Comparison of ENCODE assay signal across 32 cellular contexts in the genomic region with DNA sequence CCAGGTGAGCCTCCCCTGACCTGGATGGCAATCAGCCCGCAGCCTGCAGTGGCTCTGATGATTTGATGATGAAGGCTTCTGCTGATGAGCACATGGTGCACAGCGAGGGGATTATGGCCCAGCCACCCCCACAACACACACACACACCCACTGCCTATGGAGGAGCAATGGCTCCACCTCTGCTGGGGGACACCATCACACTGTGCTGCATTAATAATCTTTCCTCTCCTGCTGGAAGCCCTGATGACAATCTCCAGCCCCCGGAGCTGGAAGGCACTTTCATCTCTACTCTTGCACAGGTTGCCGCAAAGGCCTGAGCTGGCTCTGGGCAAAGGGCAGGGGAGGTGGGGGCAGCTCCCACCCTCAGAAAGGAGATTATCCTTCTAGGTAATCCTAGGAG.
"Had no signal": no experiment of that assay in that cellular context is flagged by ENCODE, and none has a peak within 500 bp of the region (broad histone marks: within the 10 kb centered on the region; RNA-seq: fewer than 3 reads in every experiment).

No MANE protein-coding gene starts in this region.

- H3K27me3 ChIP-seq: gastroesophageal sphincter, heart left ventricle, hepatocyte, right atrium auricular region, suprapubic skin, transverse colon, upper lobe of right lung, uterus had no signal

- H3K27ac Mint-ChIP-seq: endodermal cell; memory B cell; mesothelial cell of epicardium; naive B cell; natural killer cell treated with Interleukin-12 subunit alpha and Interleukin-12 subunit beta and Interleukin-15 and Interleukin-18, amount 100 ng/mL, for 72 hours; stimulated activated naive CD8-positive, alpha-beta T cell treated with anti-CD3 and anti-CD28 coated beads, Interleukin-15, amount 100 ng/mL, for 72 hours had no signal

- H3K9me3 Mint-ChIP-seq: endodermal cell; memory B cell; mesothelial cell of epicardium; naive B cell; natural killer cell treated with Interleukin-12 subunit alpha and Interleukin-12 subunit beta and Interleukin-15 and Interleukin-18, amount 100 ng/mL, for 72 hours; neural crest cell; stimulated activated naive CD8-positive, alpha-beta T cell treated with anti-CD3 and anti-CD28 coated beads, Interleukin-15, amount 100 ng/mL, for 72 hours had no signal

- H3K79me2 ChIP-seq: hepatocyte had no signal

- ATAC-seq: esophagus mucosa; gastroesophageal sphincter; heart left ventricle; left lobe of liver; mucosa of descending colon; natural killer cell treated with Interleukin-12 subunit alpha and Interleukin-12 subunit beta and Interleukin-15 and Interleukin-18, amount 100 ng/mL, for 72 hours; sciatic nerve; stimulated activated naive CD8-positive, alpha-beta T cell treated with anti-CD3 and anti-CD28 coated beads, Interleukin-15, amount 100 ng/mL, for 72 hours; upper lobe of right lung had no signal

- DNase-seq: effector CD8-positive, alpha-beta T cell; endodermal cell; foreskin fibroblast; heart left ventricle; kidney; mucosa of descending colon; naive B cell; nucleus accumbens; stimulated activated CD4-positive, alpha-beta T cell treated with anti-CD3 and anti-CD28 coated beads, Interleukin-12 subunit alpha, Interleukin-12 subunit beta, amount 100 ng/mL, for 4 hours; stimulated activated CD4-positive, alpha-beta T cell treated with anti-CD3 and anti-CD28 coated beads, Interleukin-1b, Interleukin-23, amount 100 ng/mL, for 48 hours; stimulated activated CD4-positive, alpha-beta T cell treated with anti-CD3 and anti-CD28 coated beads, Interleukin-4, amount 100 ng/mL, for 1 hour; stimulated activated CD8-positive, alpha-beta memory T cell treated with anti-CD3 and anti-CD28 coated beads, Interleukin-4, amount 100 ng/mL, for 48 hours; stimulated activated naive CD4-positive, alpha-beta T cell; stimulated activated naive CD8-positive, alpha-beta T cell treated with anti-CD3 and anti-CD28 coated beads, Interleukin-15, amount 100 ng/mL, for 72 hours; transverse colon; upper lobe of right lung; uterus had no signal

- H3K27ac ChIP-seq: epithelial cell of prostate, gastroesophageal sphincter, hepatocyte, prostate gland, right atrium auricular region, suprapubic skin, transverse colon, upper lobe of right lung, uterus had no signal

- H3K27me3 Mint-ChIP-seq: natural killer cell treated with Interleukin-12 subunit alpha and Interleukin-12 subunit beta and Interleukin-15 and Interleukin-18, amount 100 ng/mL, for 72 hours; stimulated activated naive CD8-positive, alpha-beta T cell treated with anti-CD3 and anti-CD28 coated beads, Interleukin-15, amount 100 ng/mL, for 72 hours had no signal

- H3K36me3 Mint-ChIP-seq: memory B cell; mesothelial cell of epicardium; naive B cell; natural killer cell treated with Interleukin-12 subunit alpha and Interleukin-12 subunit beta and Interleukin-15 and Interleukin-18, amount 100 ng/mL, for 72 hours had no signal

- H3K4me2 ChIP-seq: hepatocyte, smooth muscle cell had no signal

- H3K4me3 Mint-ChIP-seq: endodermal cell; memory B cell; mesothelial cell of epicardium; naive B cell; natural killer cell treated with Interleukin-12 subunit alpha and Interleukin-12 subunit beta and Interleukin-15 and Interleukin-18, amount 100 ng/mL, for 72 hours; neural crest cell; stimulated activated naive CD8-positive, alpha-beta T cell treated with anti-CD3 and anti-CD28 coated beads, Interleukin-15, amount 100 ng/mL, for 72 hours had no signal

- H3K4me1 ChIP-seq: heart left ventricle, prostate gland, right atrium auricular region, transverse colon, upper lobe of right lung, uterus had no signal

- FAIRE-seq: kidney had no signal

- H3K36me3 ChIP-seq: gastroesophageal sphincter, prostate gland, right atrium auricular region, suprapubic skin, transverse colon, upper lobe of right lung, uterus had no signal

- H3K4me3 ChIP-seq: gastroesophageal sphincter, heart left ventricle, hepatocyte, lung, mucosa of descending colon, prostate gland, right atrium auricular region, smooth muscle cell, suprapubic skin, transverse colon, upper lobe of right lung, uterus had no signal

- H3K9me3 ChIP-seq: gastroesophageal sphincter, heart left ventricle, mucosa of descending colon, prostate gland, right atrium auricular region, suprapubic skin, transverse colon, upper lobe of right lung, uterus had no signal

- H2AFZ ChIP-seq: hepatocyte had no signal
